ENCODE assay signal across 13 cellular contexts in genomic region chr9:114450833-114451706, GRCh38. TPM values are rescaled to one million over a fixed set of nuclear protein-coding genes. Genes with fewer than 3 reads are reported as not detected.
DNase-seq lines count a peak whose midpoint lies in the region; ATAC-seq and TF ChIP-seq lines count a peak whose summit lies in the region.
"Had no signal": no experiment of that assay in that cellular context is flagged by ENCODE, and none has a peak within 500 bp of the region (broad histone marks: within the 10 kb centered on the region; RNA-seq: fewer than 3 reads in every experiment).

No MANE protein-coding gene starts in this region.

- no peaks in the 10 kb centered on the region for H3K36me3 ChIP-seq in thymus (ENCODE audit: control insufficient read depth, insufficient read depth)
- H3K36me3 ChIP-seq: cardiac muscle cell had no signal

- H3K36me3 Mint-ChIP-seq in natural killer cell, result no peaks in the 10 kb centered on the region
- no peaks in the 10 kb centered on the region for H3K36me3 Mint-ChIP-seq in natural killer cell treated with Interleukin-12 subunit alpha and Interleukin-12 subunit beta and Interleukin-15 and Interleukin-18, amount 100 ng/mL, for 72 hours
- peaks cover 2% of the 10 kb centered on the region for H3K36me3 Mint-ChIP-seq in activated naive CD8-positive, alpha-beta T cell treated with anti-CD3 and anti-CD28 coated beads, Interleukin-2, amount 10 ng/mL, durations not matched to agents 7 days and 5 days

- ATAC-seq in natural killer cell (peak; percentile 80 to 96 (median 93)), HG02852 (IDR thresholded peaks at IDR 0.05; ENCODE audit: unreplicated experiment) (peak; percentile 74)
- no peak for ATAC-seq in natural killer cell treated with Interleukin-12 subunit alpha and Interleukin-12 subunit beta and Interleukin-15 and Interleukin-18, amount 100 ng/mL, for 72 hours
- ATAC-seq in activated naive CD8-positive, alpha-beta T cell treated with anti-CD3 and anti-CD28 coated beads, Interleukin-2, amount 10 ng/mL, durations not matched to agents 7 days and 5 days (ENCODE audit: low read depth), result peak; percentile 59

- no peak for TF ChIP-seq CTCF in natural killer cell (IDR thresholded peaks at IDR 0.05)

- no peaks in the 10 kb centered on the region for H3K9me3 Mint-ChIP-seq in natural killer cell
- H3K9me3 Mint-ChIP-seq in natural killer cell treated with Interleukin-12 subunit alpha and Interleukin-12 subunit beta and Interleukin-15 and Interleukin-18, amount 100 ng/mL, for 72 hours, result no peaks in the 10 kb centered on the region
- no peaks in the 10 kb centered on the region for H3K9me3 Mint-ChIP-seq in activated naive CD8-positive, alpha-beta T cell treated with anti-CD3 and anti-CD28 coated beads, Interleukin-2, amount 10 ng/mL, durations not matched to agents 7 days and 5 days

- peaks cover 20 to 34% of the 10 kb centered on the region in 2 donors for H3K4me1 Mint-ChIP-seq in natural killer cell
- H3K4me1 Mint-ChIP-seq in natural killer cell treated with Interleukin-12 subunit alpha and Interleukin-12 subunit beta and Interleukin-15 and Interleukin-18, amount 100 ng/mL, for 72 hours (ENCODE audit: low read depth in 2 of 2), result peaks cover 0 to 12% of the 10 kb centered on the region in 2 donors
- peaks cover 28% of the 10 kb centered on the region for H3K4me1 Mint-ChIP-seq in activated naive CD8-positive, alpha-beta T cell treated with anti-CD3 and anti-CD28 coated beads, Interleukin-2, amount 10 ng/mL, durations not matched to agents 7 days and 5 days

- peak overlapping the region; percentile 4 for H3K27ac ChIP-seq in thymus (ENCODE audit: low read depth)
- H3K27ac ChIP-seq: cardiac muscle cell had no signal

- DNase-seq in natural killer cell, result no peak
- no peak for DNase-seq in natural killer cell treated with Interleukin-12 subunit alpha and Interleukin-12 subunit beta and Interleukin-15 and Interleukin-18, amount 100 ng/mL, for 72 hours (ENCODE audit: low spot score)
- no peak for DNase-seq in activated naive CD8-positive, alpha-beta T cell treated with anti-CD3 and anti-CD28 coated beads, Interleukin-2, amount 10 ng/mL, durations not matched to agents 7 days and 5 days
- no peak for DNase-seq in HuH-7.5 (ENCODE audit: low spot score)
- no peak for DNase-seq in NCI-H1436 treated with DMSO at 0.1 percent for 48 hours (lab: John Stamatoyannopoulos, UW)
- no peak for DNase-seq in DMS53 (lab: John Stamatoyannopoulos, UW)
- DNase-seq: HFFc6, NCI-H510A, retina had no signal

- peaks cover 0 to 4% of the 10 kb centered on the region in 2 donors for H3K27me3 Mint-ChIP-seq in natural killer cell (ENCODE audit: low read depth in 2 of 2)
- peaks cover 0 to 3% of the 10 kb centered on the region in 2 donors for H3K27me3 Mint-ChIP-seq in natural killer cell treated with Interleukin-12 subunit alpha and Interleukin-12 subunit beta and Interleukin-15 and Interleukin-18, amount 100 ng/mL, for 72 hours
- H3K27me3 Mint-ChIP-seq in activated naive CD8-positive, alpha-beta T cell treated with anti-CD3 and anti-CD28 coated beads, Interleukin-2, amount 10 ng/mL, durations not matched to agents 7 days and 5 days, result peaks cover 10% of the 10 kb centered on the region

- H3K27me3 ChIP-seq in thymus (ENCODE audit: control insufficient read depth, insufficient read depth), result no peaks in the 10 kb centered on the region
- H3K27me3 ChIP-seq: cardiac muscle cell had no signal

- peaks cover 17% of the 10 kb centered on the region for H3K4me1 ChIP-seq in thymus (ENCODE audit: control insufficient read depth, insufficient read depth, low read length)

- H3K27ac Mint-ChIP-seq in natural killer cell, result peak overlapping the region; percentile 21 to 80
- no peak overlapping the region for H3K27ac Mint-ChIP-seq in natural killer cell treated with Interleukin-12 subunit alpha and Interleukin-12 subunit beta and Interleukin-15 and Interleukin-18, amount 100 ng/mL, for 72 hours
- no peak overlapping the region for H3K27ac Mint-ChIP-seq in activated naive CD8-positive, alpha-beta T cell treated with anti-CD3 and anti-CD28 coated beads, Interleukin-2, amount 10 ng/mL, durations not matched to agents 7 days and 5 days
- H3K27ac Mint-ChIP-seq: HFFc6 had no signal

- POLR2A ChIA-PET in activated naive CD8-positive, alpha-beta T cell treated with anti-CD3 and anti-CD28 coated beads, Interleukin-2, amount 10 ng/mL, durations not matched to agents 7 days and 5 days (lab: Charles Lee), result interaction anchor here (0.5 to 1.5 kb wide), 2 partner anchors 26 to 58 kb away, joined by 3 read pairs; no protein-coding TSS in a partner anchor

- H3K9me3 ChIP-seq in thymus (ENCODE audit: control insufficient read depth), result no peaks in the 10 kb centered on the region

- WGBS in thymus, result 94% methylated on average over 12 of the region's 12 CpGs

- no peak overlapping the region for H3K4me3 ChIP-seq in thymus (ENCODE audit: low read length)
- H3K4me3 ChIP-seq: cardiac muscle cell, lung had no signal

- intact Hi-C loops in natural killer cell (cut with micrococcal nuclease), result no loop called here

- H3K4me3 Mint-ChIP-seq in natural killer cell, result no peak overlapping the region
- no peak overlapping the region for H3K4me3 Mint-ChIP-seq in natural killer cell treated with Interleukin-12 subunit alpha and Interleukin-12 subunit beta and Interleukin-15 and Interleukin-18, amount 100 ng/mL, for 72 hours
- H3K4me3 Mint-ChIP-seq in activated naive CD8-positive, alpha-beta T cell treated with anti-CD3 and anti-CD28 coated beads, Interleukin-2, amount 10 ng/mL, durations not matched to agents 7 days and 5 days, result no peak overlapping the region
- H3K4me3 Mint-ChIP-seq: HFFc6 had no signal

RNA-seq across cellular contexts. Expression of gene WHRN, which starts 54.2 kb away (rescaled TPM):
- total RNA-seq in natural killer cell, result 10 to 100 TPM; 29.8 to 90.6 (median 36.8) TPM
- total RNA-seq in natural killer cell treated with Interleukin-12 subunit alpha and Interleukin-12 subunit beta and Interleukin-15 and Interleukin-18, amount 100 ng/mL, for 72 hours, result 1 to 10 TPM; 1.1 to 2.4 TPM
- 10 to 100 TPM; 10.5 TPM for total RNA-seq in activated naive CD8-positive, alpha-beta T cell treated with anti-CD3 and anti-CD28 coated beads, Interleukin-2, amount 10 ng/mL, durations not matched to agents 7 days and 5 days
- polyA plus RNA-seq in thymus, result 14.9 TPM

Comparison
In these comparisons a context has a peak if more than half of its experiments do, and no peak if none do; other contexts are left out.
1. ATAC-seq: peak in natural killer cell (3 of 3), HG02852 (single experiment) and activated naive CD8-positive, alpha-beta T cell treated with anti-CD3 and anti-CD28 coated beads, Interleukin-2, amount 10 ng/mL, durations not matched to agents 7 days and 5 days (single experiment); none in natural killer cell treated with Interleukin-12 subunit alpha and Interleukin-12 subunit beta and Interleukin-15 and Interleukin-18, amount 100 ng/mL, for 72 hours (0 of 2).
2. H3K27ac Mint-ChIP-seq: peak in natural killer cell (2 of 2); none in natural killer cell treated with Interleukin-12 subunit alpha and Interleukin-12 subunit beta and Interleukin-15 and Interleukin-18, amount 100 ng/mL, for 72 hours (0 of 2) and activated naive CD8-positive, alpha-beta T cell treated with anti-CD3 and anti-CD28 coated beads, Interleukin-2, amount 10 ng/mL, durations not matched to agents 7 days and 5 days (single experiment).